13 cellular contexts compared by ENCODE assay signal in the genomic region with DNA sequence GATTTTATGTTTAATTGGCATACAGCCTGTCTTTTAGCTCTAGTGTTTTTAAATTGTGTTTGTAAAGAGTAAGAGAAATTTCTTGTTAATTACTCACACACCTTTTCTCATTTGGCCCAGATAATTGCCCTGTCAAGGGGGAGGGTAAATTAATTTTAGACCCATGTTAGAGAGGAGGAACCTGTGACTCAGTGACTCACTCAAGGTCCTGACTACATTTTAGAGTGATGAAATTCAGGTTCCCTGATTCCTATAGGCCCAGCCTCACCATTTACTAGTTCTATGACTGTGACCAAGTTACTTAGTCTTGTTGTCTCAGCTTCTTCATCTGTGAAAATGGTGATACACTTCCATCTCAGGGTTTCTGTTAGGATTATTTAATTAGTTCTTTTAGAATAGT.
"Had no signal": no experiment of that assay in that cellular context is flagged by ENCODE, and none has a peak within 500 bp of the region (broad histone marks: within the 10 kb centered on the region; RNA-seq: fewer than 3 reads in every experiment).

No MANE protein-coding gene starts in this region.

- DNase-seq: activated CD4-positive, alpha-beta T cell treated with anti-CD3 and anti-CD28 coated beads, Interleukin-2, amount 50 U/mL, for 48 hours; activated CD8-positive, alpha-beta memory T cell treated with anti-CD3 and anti-CD28 coated beads, Interleukin-2, amount 10 ng/mL, durations not matched to agents 7 days and 5 days; activated effector memory CD4-positive, alpha-beta T cell treated with anti-CD3 and anti-CD28 coated beads, Interleukin-2, amount 50 U/mL, for 16 hours; activated T-cell treated with anti-CD3 and anti-CD28 coated beads, Interleukin-2, amount 50 U/mL, for 4 hours; dorsolateral prefrontal cortex; left colon; natural killer cell; right lobe of liver; spleen; stimulated activated CD4-positive, alpha-beta T cell treated with anti-CD3 and anti-CD28 coated beads, Interleukin-1b, Interleukin-23, amount 100 ng/mL, for 48 hours; substantia nigra had no signal

- ATAC-seq: activated CD4-positive, CD25-positive, alpha-beta regulatory T cell treated with anti-CD3 and anti-CD28 coated beads, Interleukin-2, amount 50 U/mL, for 24 hours; activated CD8-positive, alpha-beta memory T cell treated with anti-CD3 and anti-CD28 coated beads, Interleukin-2, amount 10 ng/mL, durations not matched to agents 7 days and 5 days; activated T-cell treated with anti-CD3 and anti-CD28 coated beads, Interleukin-2, amount 50 U/mL, for 4 hours; left colon; natural killer cell; right lobe of liver; stimulated activated memory B cell treated with anti-CD40 and anti-IgM and Interleukin-4, amounts not matched to agents 10 μg/mL and 1 μg/mL and 100 μg/mL, for 72 hours had no signal

- H3K4me3 ChIP-seq: dorsolateral prefrontal cortex, right lobe of liver, spleen had no signal

- H3K36me3 ChIP-seq: right lobe of liver, spleen had no signal

- H3K9me3 ChIP-seq: right lobe of liver, spleen had no signal

- H3K27me3 ChIP-seq: dorsolateral prefrontal cortex, right lobe of liver, spleen had no signal

- H3K27ac ChIP-seq: dorsolateral prefrontal cortex, right lobe of liver had no signal
